12 cellular contexts compared by ENCODE assay signal in genomic region chr9:38063363-38063707, GRCh38. TPM values are rescaled to one million over a fixed set of nuclear protein-coding genes. Genes with fewer than 3 reads are reported as not detected.
DNase-seq lines count a peak whose midpoint lies in the region; ATAC-seq and TF ChIP-seq lines count a peak whose summit lies in the region.
"Had no signal": no experiment of that assay in that cellular context is flagged by ENCODE, and none has a peak within 500 bp of the region (broad histone marks: within the 10 kb centered on the region; RNA-seq: fewer than 3 reads in every experiment).

No MANE protein-coding gene starts in this region.

- H2AK5ac ChIP-seq in IMR-90 (ENCODE audit: low read depth, low read length), result peak overlapping the region; percentile 47

- intact Hi-C loops in IMR-90 (cut with micrococcal nuclease) (loop anchor here (2.0 kb wide), 1 partner anchor 91 kb away; no protein-coding TSS in a partner anchor), body of pancreas (cut with DNase I) (loop anchor here (10.0 kb wide), 1 partner anchor 49 kb away; no protein-coding TSS in a partner anchor)

- CTCF ChIA-PET in IMR-90 (lab: Yijun Ruan, JAX), result interaction anchor here (0.6 to 2.3 kb wide), 4 partner anchors 46 to 646 kb away, joined by 3 to 8 read pairs (median 6); no protein-coding TSS in a partner anchor

- peaks cover 0 to 77% of the 10 kb centered on the region in 2 experiments; a peak in 3 of 4 replicates for H3K79me1 ChIP-seq in IMR-90 (ENCODE audit: low read depth in 1 of 2, low read length in 2 of 2)

- in situ Hi-C loops in IMR-90 (cut with MboI; ENCODE audit: low sequenced_read_pairs), result loop anchor here (5.0 to 25.0 kb wide), 3 partner anchors 41 to 576 kb away; partner anchors contain the start of gene POLR1E

- no peaks in the 10 kb centered on the region for H3K9me3 Mint-ChIP-seq in mesothelial cell of epicardium

- H3K27me3 Mint-ChIP-seq in mesothelial cell of epicardium (ENCODE audit: low read depth), result no peaks in the 10 kb centered on the region

- H3K4me3 Mint-ChIP-seq in mesothelial cell of epicardium, result no peak overlapping the region

- H3K36me3 Mint-ChIP-seq in mesothelial cell of epicardium, result peaks cover 6% of the 10 kb centered on the region

- H3K9ac ChIP-seq in IMR-90 (ENCODE audit: low read depth, low read length) (peak overlapping the region; percentile 9; the same call in 1 of the 2 replicates), stomach smooth muscle (ENCODE audit: low read length in 2 of 2) (no peak overlapping the region)

- no peak for DNase-seq in IMR-90
- DNase-seq in body of pancreas, result no peak
- DNase-seq in mesothelial cell of epicardium (ENCODE audit: low spot score in 2 of 2, unreplicated experiment in 2 of 2), result no peak
- DNase-seq in NCI-H1436 treated with DMSO at 0.1 percent for 48 hours (lab: John Stamatoyannopoulos, UW), result no peak
- DNase-seq: activated CD4-positive, alpha-beta T cell treated with anti-CD3 and anti-CD28 coated beads, Interleukin-2, amount 50 U/mL, for 4 hours; NCI-H1048; NCI-H446; ovary; stimulated activated CD4-positive, alpha-beta T cell treated with anti-CD3 and anti-CD28 coated beads, Interleukin-1b, Interleukin-23, amount 100 ng/mL, for 48 hours had no signal

- peak overlapping the region; percentile 39; the same call in 1 of the 2 replicates for H3K27ac ChIP-seq in IMR-90 (ENCODE audit: insufficient read depth, low read length)
- H3K27ac ChIP-seq in body of pancreas, result peak overlapping the region in 3 of 4 donors; percentile 25 to 99 (median 27)
- H3K27ac ChIP-seq in stomach smooth muscle (ENCODE audit: low read length), result peak overlapping the region; percentile 37
- H3K27ac ChIP-seq: ovary had no signal

- H2BK120ac ChIP-seq in IMR-90 (ENCODE audit: low read depth, low read length), result no peak overlapping the region

- H2BK20ac ChIP-seq in IMR-90 (ENCODE audit: low read depth, low read length), result no peak overlapping the region

- ATAC-seq in IMR-90 (ENCODE audit: low read depth) (no peak), body of pancreas (no peak), GM21786 (IDR thresholded peaks at IDR 0.05; ENCODE audit: unreplicated experiment) (no peak), HG03139 (IDR thresholded peaks at IDR 0.05; ENCODE audit: unreplicated experiment) (no peak)

- H3K9me3 ChIP-seq in IMR-90 (ENCODE audit: control insufficient read depth, insufficient read depth, low read length), result no peaks in the 10 kb centered on the region
- no peaks in the 10 kb centered on the region for H3K9me3 ChIP-seq in body of pancreas
- no peaks in the 10 kb centered on the region for H3K9me3 ChIP-seq in stomach smooth muscle (ENCODE audit: control insufficient read depth in 2 of 2, low read length in 2 of 2)
- H3K9me3 ChIP-seq: ovary had no signal

- H4K8ac ChIP-seq in IMR-90 (ENCODE audit: low read depth in 2 of 2, low read length in 2 of 2), result peak overlapping the region in 1 of 2 experiments; percentile 36; a peak in 2 of 4 replicates

- H4K5ac ChIP-seq in IMR-90 (ENCODE audit: low read depth, low read length), result no peak overlapping the region

- H3K27me3 ChIP-seq in IMR-90 (ENCODE audit: control insufficient read depth, insufficient read depth, low read length), result no peaks in the 10 kb centered on the region
- H3K27me3 ChIP-seq in body of pancreas, result no peaks in the 10 kb centered on the region
- H3K27me3 ChIP-seq in stomach smooth muscle (ENCODE audit: control insufficient read depth in 1 of 2, insufficient read depth in 2 of 2, low read length in 2 of 2), result no peaks in the 10 kb centered on the region
- H3K27me3 ChIP-seq: ovary had no signal

- no peak for TF ChIP-seq CTCF in IMR-90 (conservative IDR thresholded peaks at IDR 0.05; ENCODE audit: low read depth, low read length)
- TF ChIP-seq CTCF in body of pancreas (IDR thresholded peaks at IDR 0.05), result no peak
- TF ChIP-seq CTCF in mesothelial cell of epicardium (IDR thresholded peaks at IDR 0.05; ENCODE audit: unreplicated experiment), result no peak

- peak overlapping the region; percentile 29; the same call in 1 of the 3 replicates for H2BK15ac ChIP-seq in IMR-90 (ENCODE audit: low read depth, low read length)

- H3K4me3 ChIP-seq in IMR-90 (ENCODE audit: insufficient read depth, low read depth, low read length) (no peak overlapping the region), body of pancreas (no peak overlapping the region), stomach smooth muscle (ENCODE audit: low read length in 2 of 2) (no peak overlapping the region)
- H3K4me3 ChIP-seq: ovary had no signal

- H3K56ac ChIP-seq in IMR-90 (ENCODE audit: extremely low read depth, insufficient read depth, low read length), result no peak overlapping the region

- H3K18ac ChIP-seq in IMR-90 (ENCODE audit: low read depth, low read length), result no peak overlapping the region

- H3K36me3 ChIP-seq in IMR-90 (ENCODE audit: control insufficient read depth, insufficient read depth, low read length), result peaks cover 32% of the 10 kb centered on the region
- H3K36me3 ChIP-seq in body of pancreas (replicated peaks in 1 of 2; ENCODE audit: insufficient read depth in 1 of 2, low read depth in 2 of 2), result no peaks in the 10 kb centered on the region
- H3K36me3 ChIP-seq in stomach smooth muscle (ENCODE audit: control insufficient read depth in 2 of 2, insufficient read depth in 2 of 2, low read length in 2 of 2), result peaks cover 0 to 4% of the 10 kb centered on the region in 2 donors
- H3K36me3 ChIP-seq: ovary had no signal

- H3K4me1 Mint-ChIP-seq in mesothelial cell of epicardium, result peaks cover 65% of the 10 kb centered on the region

- H4K91ac ChIP-seq in IMR-90 (ENCODE audit: insufficient read depth, low read depth, low read length), result no peak overlapping the region

- POLR2A ChIA-PET in IMR-90 (lab: Charles Lee; ENCODE audit: unreplicated experiment), result interaction anchor here (0.6 kb wide), 2 partner anchors 11 to 281 kb away, joined by 7 to 10 read pairs; no protein-coding TSS in a partner anchor

- H3K4me2 ChIP-seq in IMR-90 (ENCODE audit: low read depth, low read length), result peak overlapping the region; percentile 13

- no TSS peak for BruUV-seq in IMR-90 (replicated peaks; lab: Mats Ljungman, UMichigan)

- no peak for TF ChIP-seq POLR2A in IMR-90 (IDR thresholded peaks at IDR 0.05; ENCODE audit: low read depth, low read length)
- TF ChIP-seq POLR2A in body of pancreas (IDR thresholded peaks at IDR 0.05), result no peak

- TF ChIP-seq RAD21 in IMR-90 (IDR thresholded peaks at IDR 0.05; ENCODE audit: low read length), result no peak

- H3K4me1 ChIP-seq in IMR-90 (ENCODE audit: control insufficient read depth, insufficient read depth, low read length) (peaks cover 46% of the 10 kb centered on the region), body of pancreas (peaks cover 73% of the 10 kb centered on the region), stomach smooth muscle (ENCODE audit: control insufficient read depth, insufficient read depth, low read length) (peaks cover 56% of the 10 kb centered on the region)

- peak overlapping the region; percentile 16 for H3K14ac ChIP-seq in IMR-90 (replicated peaks; ENCODE audit: low read depth, low read length)

- WGBS in IMR-90 (ENCODE audit: extremely low coverage in 2 of 2, insufficient read length in 1 of 2), 2 experiments, result 0% methylated on average over 1 of the region's 2 CpGs; no CpG with 5 or more reads in 1 of the 2 experiments
- 9 to 32% methylated on average over 2 of the region's 2 CpGs for whole genome bisulfite sequencing in body of pancreas, 2 donors

- peak overlapping the region; percentile 6 for H2BK5ac ChIP-seq in IMR-90 (ENCODE audit: low read depth, low read length, poor library complexity, severe bottlenecking)

- H2AFZ ChIP-seq in IMR-90 (replicated peaks; ENCODE audit: low read length, poor library complexity), result no peak overlapping the region

- peaks cover 90% of the 10 kb centered on the region for H4K20me1 ChIP-seq in IMR-90 (ENCODE audit: insufficient read depth, low read length)

- peak overlapping the region; percentile 41; the same call in 1 of the 2 replicates for H3K23ac ChIP-seq in IMR-90 (ENCODE audit: low read depth, low read length)

- H3K4ac ChIP-seq in IMR-90 (ENCODE audit: low read depth, low read length), result peak overlapping the region; percentile 0; the same call in 1 of the 2 replicates

- dilution Hi-C loops in IMR-90 (cut with HindIII; ENCODE audit: low sequenced_read_pairs, unreplicated experiment), result loop anchor here (25.0 kb wide), 1 partner anchor 126 kb away; no protein-coding TSS in a partner anchor

- no peak overlapping the region for H2AK9ac ChIP-seq in IMR-90 (replicated peaks; ENCODE audit: low read depth, low read length, poor library complexity)

- peaks cover 51% of the 10 kb centered on the region for H3K9me1 ChIP-seq in IMR-90 (ENCODE audit: insufficient read depth, low read length)

- H3K27ac Mint-ChIP-seq in mesothelial cell of epicardium, result peak overlapping the region; percentile 89

TF ChIP-seq in IMR-90, 13 proteins besides CTCF, POLR2A, EP300 and RAD21 (continues in another document):
- TF ChIP-seq USF2 (IDR thresholded peaks at IDR 0.05; ENCODE audit: low read depth, low read length) (no peak), SMC3 (IDR thresholded peaks at IDR 0.05; ENCODE audit: low read depth, low read length) (no peak), MAFK (IDR thresholded peaks at IDR 0.05; ENCODE audit: low read depth, low read length) (no peak), RCOR1 (IDR thresholded peaks at IDR 0.05; ENCODE audit: insufficient replicate concordance, low read length) (no peak), RFX5 (IDR thresholded peaks at IDR 0.05; ENCODE audit: low read depth, low read length) (no peak)
- TF ChIP-seq, protein P1, sequence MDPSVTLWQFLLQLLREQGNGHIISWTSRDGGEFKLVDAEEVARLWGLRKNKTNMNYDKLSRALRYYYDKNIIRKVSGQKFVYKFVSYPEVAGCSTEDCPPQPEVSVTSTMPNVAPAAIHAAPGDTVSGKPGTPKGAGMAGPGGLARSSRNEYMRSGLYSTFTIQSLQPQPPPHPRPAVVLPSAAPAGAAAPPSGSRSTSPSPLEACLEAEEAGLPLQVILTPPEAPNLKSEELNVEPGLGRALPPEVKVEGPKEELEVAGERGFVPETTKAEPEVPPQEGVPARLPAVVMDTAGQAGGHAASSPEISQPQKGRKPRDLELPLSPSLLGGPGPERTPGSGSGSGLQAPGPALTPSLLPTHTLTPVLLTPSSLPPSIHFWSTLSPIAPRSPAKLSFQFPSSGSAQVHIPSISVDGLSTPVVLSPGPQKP (IDR thresholded peaks at IDR 0.05; ENCODE audit: borderline replicate concordance, low read depth, low read length), result no peak

RNA-seq across cellular contexts. Expression of gene SHB, which starts 5.7 kb away (rescaled TPM):
- total RNA-seq in IMR-90 (2012; rRNA removed) (6.1 and 7.8 TPM in 2 replicates), body of pancreas (10 to 100 TPM; 25.2 to 29.3 TPM), mesothelial cell of epicardium (33.7 to 35.5 TPM (median 35.4 TPM) in 3 replicates)
- polyA plus RNA-seq in IMR-90 (2012; rRNA removed), result 20.4 and 22.9 TPM in 2 replicates
- 15.8 and 28.1 TPM in 2 replicates for polyA plus RNA-seq in IMR-90 (2012; cell fraction: cytosol; rRNA removed)
- polyA plus RNA-seq in IMR-90 (2012; cell fraction: nucleus; rRNA removed; ENCODE audit: low replicate concordance), result 36.9 and 39.5 TPM in 2 replicates
